ENCODE assay signal across 19 cellular contexts in genomic region chr2:121805767-121806145, GRCh38.
"Had no signal": no experiment of that assay in that cellular context is flagged by ENCODE, and none has a peak within 500 bp of the region (broad histone marks: within the 10 kb centered on the region; RNA-seq: fewer than 3 reads in every experiment).

No MANE protein-coding gene starts in this region.

- H3K27ac ChIP-seq: body of pancreas, epithelial cell of prostate, heart left ventricle, left lung, upper lobe of right lung had no signal

- H3K4me1 Mint-ChIP-seq: activated CD4-positive, alpha-beta memory T cell treated with anti-CD3 and anti-CD28 coated beads, Interleukin-2, amount 10 ng/mL, durations not matched to agents 7 days and 5 days; activated CD4-positive, alpha-beta T cell treated with anti-CD3 and anti-CD28 coated beads, Interleukin-2, amount 10 ng/mL, durations not matched to agents 24 days and 14 days; immature natural killer cell had no signal

- DNase-seq: activated CD4-positive, alpha-beta memory T cell treated with anti-CD3 and anti-CD28 coated beads, Interleukin-2, amount 10 ng/mL, durations not matched to agents 7 days and 5 days; activated CD4-positive, alpha-beta T cell treated with anti-CD3 and anti-CD28 coated beads, Interleukin-2, amount 10 ng/mL, durations not matched to agents 24 days and 14 days; activated effector memory CD4-positive, alpha-beta T cell treated with Interleukin-2 at 50 U/mL for 16 hours; activated T-cell treated with anti-CD3 and anti-CD28 coated beads, Interleukin-2, amount 50 U/mL, for 72 hours; anterior cingulate cortex; body of pancreas; heart left ventricle; immature natural killer cell; kidney glomerular epithelial cell; left lung; naive thymus-derived CD4-positive, alpha-beta T cell; posterior cingulate gyrus; stimulated activated CD4-positive, alpha-beta T cell treated with anti-CD3 and anti-CD28 coated beads, Interleukin-4, amount 100 ng/mL, for 1 hour; stimulated activated naive CD4-positive, alpha-beta T cell; upper lobe of right lung had no signal

- ATAC-seq: activated CD4-positive, CD25-positive, alpha-beta regulatory T cell treated with anti-CD3 and anti-CD28 coated beads, Interleukin-2, amount 50 U/mL, for 24 hours; activated T-cell treated with anti-CD3 and anti-CD28 coated beads, Interleukin-2, amount 50 U/mL, for 72 hours; body of pancreas; heart left ventricle; left lung; naive thymus-derived CD4-positive, alpha-beta T cell; upper lobe of right lung had no signal

- H3K27ac Mint-ChIP-seq: activated CD4-positive, alpha-beta memory T cell treated with anti-CD3 and anti-CD28 coated beads, Interleukin-2, amount 10 ng/mL, durations not matched to agents 7 days and 5 days; activated CD4-positive, alpha-beta T cell treated with anti-CD3 and anti-CD28 coated beads, Interleukin-2, amount 10 ng/mL, durations not matched to agents 24 days and 14 days; activated naive CD4-positive, alpha-beta T cell treated with anti-CD3 and anti-CD28 coated beads for 36 hours; activated T-cell treated with anti-CD3 and anti-CD28 coated beads, Interleukin-2, amount 50 U/mL, for 72 hours; naive thymus-derived CD4-positive, alpha-beta T cell had no signal

- H3K9me3 ChIP-seq: upper lobe of right lung had no signal

- H3K4me3 Mint-ChIP-seq: activated CD4-positive, alpha-beta memory T cell treated with anti-CD3 and anti-CD28 coated beads, Interleukin-2, amount 10 ng/mL, durations not matched to agents 7 days and 5 days; activated CD4-positive, alpha-beta T cell treated with anti-CD3 and anti-CD28 coated beads, Interleukin-2, amount 10 ng/mL, durations not matched to agents 24 days and 14 days; activated naive CD4-positive, alpha-beta T cell treated with anti-CD3 and anti-CD28 coated beads for 36 hours; activated T-cell treated with anti-CD3 and anti-CD28 coated beads, Interleukin-2, amount 50 U/mL, for 72 hours; immature natural killer cell; naive thymus-derived CD4-positive, alpha-beta T cell; neural crest cell had no signal

- H3K4me3 ChIP-seq: body of pancreas, heart left ventricle, left lung, upper lobe of right lung had no signal

- H3K4me1 ChIP-seq: body of pancreas, left lung, upper lobe of right lung had no signal

- H3K27me3 ChIP-seq: body of pancreas, heart left ventricle, left lung, upper lobe of right lung had no signal

- H3K36me3 ChIP-seq: heart left ventricle, left lung, upper lobe of right lung had no signal

- H3K9me3 Mint-ChIP-seq: activated CD4-positive, alpha-beta memory T cell treated with anti-CD3 and anti-CD28 coated beads, Interleukin-2, amount 10 ng/mL, durations not matched to agents 7 days and 5 days had no signal
